ENCODE assay signal across 15 cellular contexts in the genomic region with DNA sequence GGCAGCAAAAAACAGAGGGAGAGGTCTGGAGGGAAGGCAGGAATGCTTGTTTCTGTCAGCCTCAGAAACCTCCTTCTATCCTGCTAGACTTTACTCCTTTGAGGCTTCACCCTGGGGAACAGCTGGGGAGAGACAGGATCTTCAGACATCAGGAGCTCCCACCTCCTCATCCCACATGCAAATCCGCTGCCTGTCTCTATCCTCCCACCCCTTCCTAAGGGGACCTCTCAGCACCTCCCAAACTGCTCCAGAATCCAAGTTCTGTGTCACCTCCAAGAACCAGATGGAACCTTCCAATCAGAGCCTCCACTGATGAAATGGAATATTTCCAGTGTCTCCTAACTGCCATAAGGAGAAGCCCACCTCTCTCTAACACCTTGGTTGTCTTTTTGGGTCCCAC. TPM values are rescaled to one million over a fixed set of nuclear protein-coding genes. Genes with fewer than 3 reads are reported as not detected.
DNase-seq lines count a peak whose midpoint lies in the region; TF ChIP-seq lines count a peak whose summit lies in the region.
"Had no signal": no experiment of that assay in that cellular context is flagged by ENCODE, and none has a peak within 500 bp of the region (broad histone marks: within the 10 kb centered on the region; RNA-seq: fewer than 3 reads in every experiment).

No MANE protein-coding gene starts in this region.

- POLR2A ChIA-PET in activated CD4-positive, alpha-beta memory T cell treated with anti-CD3 and anti-CD28 coated beads for 36 hours (lab: Charles Lee): no interaction called here

- peaks cover 17% of the 10 kb centered on the region for H3K4me1 ChIP-seq in osteoblast (ENCODE audit: insufficient read depth, low read length)
- H3K4me1 ChIP-seq: Peyer's patch had no signal

- H3K79me2 ChIP-seq in osteoblast (ENCODE audit: insufficient read depth, low read length): no peaks in the 10 kb centered on the region

- BruUV-seq in Calu3 (replicated peaks; lab: Mats Ljungman, UMichigan): no TSS peak

- H3K27ac ChIP-seq in osteoblast (ENCODE audit: low read depth, low read length): peak overlapping the region; percentile 56
- H3K27ac ChIP-seq: KMS-11, Peyer's patch had no signal

- H3K4me3 ChIP-seq in osteoblast (ENCODE audit: insufficient read depth, low read length): no peak overlapping the region
- H3K4me3 ChIP-seq: Peyer's patch had no signal

- no peaks in the 10 kb centered on the region for H3K27me3 Mint-ChIP-seq in Calu3 (ENCODE audit: unreplicated experiment)
- H3K27me3 Mint-ChIP-seq in HFFc6 (ENCODE audit: insufficient read depth): peaks cover 5% of the 10 kb centered on the region
- no peaks in the 10 kb centered on the region for H3K27me3 Mint-ChIP-seq in chondrocyte (ENCODE audit: low read depth)
- peaks cover 14% of the 10 kb centered on the region for H3K27me3 Mint-ChIP-seq in nephron progenitor cell (ENCODE audit: low read depth, poor library complexity)
- H3K27me3 Mint-ChIP-seq in activated CD4-positive, alpha-beta memory T cell treated with anti-CD3 and anti-CD28 coated beads for 36 hours: peaks cover 6% of the 10 kb centered on the region

- no peaks in the 10 kb centered on the region for H3K36me3 ChIP-seq in osteoblast (ENCODE audit: insufficient read depth, low read length)
- H3K36me3 ChIP-seq: Peyer's patch had no signal

- H3K27ac Mint-ChIP-seq in Calu3 (ENCODE audit: unreplicated experiment) (peak overlapping the region; percentile 9), HFFc6 (peak overlapping the region; percentile 83), chondrocyte (ENCODE audit: unreplicated experiment) (peak overlapping the region; percentile 42), nephron progenitor cell (no peak overlapping the region)
- no peak overlapping the region for H3K27ac Mint-ChIP-seq in activated CD4-positive, alpha-beta memory T cell treated with anti-CD3 and anti-CD28 coated beads for 36 hours

- H3K4me2 ChIP-seq in osteoblast (ENCODE audit: insufficient read depth, low read length): no peak overlapping the region
- H3K4me2 ChIP-seq: KMS-11 had no signal

- H3K4me1 Mint-ChIP-seq in Calu3 (ENCODE audit: low read depth, unreplicated experiment): peaks cover 12% of the 10 kb centered on the region
- peaks cover 35% of the 10 kb centered on the region for H3K4me1 Mint-ChIP-seq in HFFc6 (ENCODE audit: low read depth)
- peaks cover 22% of the 10 kb centered on the region for H3K4me1 Mint-ChIP-seq in chondrocyte (ENCODE audit: low read depth)
- H3K4me1 Mint-ChIP-seq in nephron progenitor cell: peaks cover 12% of the 10 kb centered on the region
- H3K4me1 Mint-ChIP-seq in activated CD4-positive, alpha-beta memory T cell treated with anti-CD3 and anti-CD28 coated beads for 36 hours (ENCODE audit: low read depth): peaks cover 18% of the 10 kb centered on the region

- CTCF ChIA-PET in Calu3 (lab: Charles Lee): no interaction called here
- CTCF ChIA-PET in activated CD4-positive, alpha-beta memory T cell treated with anti-CD3 and anti-CD28 coated beads for 36 hours (lab: Charles Lee): no interaction called here

- intact Hi-C loops in Calu3 (cut with micrococcal nuclease; ENCODE audit: unreplicated experiment): no loop called here
- intact Hi-C loops in activated CD4-positive, alpha-beta memory T cell treated with anti-CD3 and anti-CD28 coated beads for 36 hours (cut with micrococcal nuclease): no loop called here

- no peaks in the 10 kb centered on the region for H3K9me3 ChIP-seq in osteoblast (ENCODE audit: low read depth, low read length)
- H3K9me3 ChIP-seq: Caco-2, Peyer's patch had no signal

- no peak for TF ChIP-seq CTCF in Calu3 (IDR thresholded peaks at IDR 0.05; ENCODE audit: unreplicated experiment)
- no peak for TF ChIP-seq CTCF in HFFc6 (IDR thresholded peaks at IDR 0.05)
- no peak for TF ChIP-seq CTCF in chondrocyte (IDR thresholded peaks at IDR 0.05)
- no peak for TF ChIP-seq CTCF in osteoblast (IDR thresholded peaks at IDR 0.05; ENCODE audit: extremely low read depth, low read depth, low read length)
- no peak for TF ChIP-seq CTCF in nephron progenitor cell (IDR thresholded peaks at IDR 0.05)

- no peaks in the 10 kb centered on the region for H3K27me3 ChIP-seq in osteoblast (ENCODE audit: insufficient read depth, low read length)

- DNase-seq in Calu3 (no peak), HFFc6 (no peak), chondrocyte (ENCODE audit: low spot score) (no peak), osteoblast (ENCODE audit: insufficient read length, low spot score, missing footprints) (peak; percentile 74), nephron progenitor cell (no peak), hepatic stellate cell (ENCODE audit: low spot score) (no peak)
- no peak for DNase-seq in activated CD4-positive, alpha-beta memory T cell treated with anti-CD3 and anti-CD28 coated beads for 36 hours
- DNase-seq: ACHN, Caco-2, NCI-H1092, NCI-H510A treated with DMSO at 0.1 percent for 48 hours, Peyer's patch, SHP77 had no signal

- H3K36me3 Mint-ChIP-seq in Calu3 (ENCODE audit: insufficient read depth, unreplicated experiment) (peaks cover 68% of the 10 kb centered on the region), HFFc6 (ENCODE audit: low read depth) (no peaks in the 10 kb centered on the region; the same call in 1 of the 2 replicates), chondrocyte (ENCODE audit: low read depth) (peaks cover 8% of the 10 kb centered on the region), nephron progenitor cell (ENCODE audit: low read depth) (no peaks in the 10 kb centered on the region)
- H3K36me3 Mint-ChIP-seq in activated CD4-positive, alpha-beta memory T cell treated with anti-CD3 and anti-CD28 coated beads for 36 hours: no peaks in the 10 kb centered on the region

- H2AFZ ChIP-seq in osteoblast (ENCODE audit: low read length): peak overlapping the region; percentile 23

- H3K4me3 Mint-ChIP-seq in Calu3 (ENCODE audit: low read depth, unreplicated experiment) (no peak overlapping the region), HFFc6 (no peak overlapping the region), chondrocyte (ENCODE audit: unreplicated experiment) (no peak overlapping the region), nephron progenitor cell (no peak overlapping the region)
- H3K4me3 Mint-ChIP-seq in activated CD4-positive, alpha-beta memory T cell treated with anti-CD3 and anti-CD28 coated beads for 36 hours: no peak overlapping the region

- no peaks in the 10 kb centered on the region for H3K9me3 Mint-ChIP-seq in Calu3 (ENCODE audit: low read depth, unreplicated experiment)
- H3K9me3 Mint-ChIP-seq in HFFc6: no peaks in the 10 kb centered on the region
- H3K9me3 Mint-ChIP-seq in chondrocyte (ENCODE audit: low read depth): no peaks in the 10 kb centered on the region
- no peaks in the 10 kb centered on the region for H3K9me3 Mint-ChIP-seq in nephron progenitor cell
- no peaks in the 10 kb centered on the region for H3K9me3 Mint-ChIP-seq in activated CD4-positive, alpha-beta memory T cell treated with anti-CD3 and anti-CD28 coated beads for 36 hours

- H4K20me1 ChIP-seq in osteoblast (ENCODE audit: insufficient read depth, low read length): no peaks in the 10 kb centered on the region

RNA-seq across cellular contexts. Expression of a gene that starts 9.7 kb away (rescaled TPM):
- total RNA-seq in Calu3 (2022): 56.4 and 57.7 TPM in 2 replicates
- 100 to 1,000 TPM in 1 of 6 experiments, 10 to 100 TPM in 5; 80.2 to 108 (median 87.8) TPM for total RNA-seq in HFFc6 (2021; fragmentation: NEBNext Ultra II Directional; extraction: Animal tissue kit (Norgen Biotek cat#: 25700))
- total RNA-seq in chondrocyte: 29.6 to 38.0 TPM (median 32.5 TPM) in 3 replicates
- 47.4 and 52.5 TPM in 2 replicates for total RNA-seq in osteoblast
- 10 to 100 TPM; 27.2 to 27.4 TPM for total RNA-seq in activated CD4-positive, alpha-beta memory T cell treated with anti-CD3 and anti-CD28 coated beads for 36 hours

RNA-seq across cellular contexts. Expression of a gene that starts 24.8 kb away (rescaled TPM):
- total RNA-seq in Calu3 (2022) (98.4 and 135 TPM in 2 replicates), chondrocyte (67.2 to 111 TPM (median 110 TPM) in 3 replicates), osteoblast (6.9 and 8.5 TPM in 2 replicates)
- 10 to 100 TPM; 10.2 to 24.7 (median 22.2) TPM for total RNA-seq in HFFc6 (2021; fragmentation: NEBNext Ultra II Directional; extraction: Animal tissue kit (Norgen Biotek cat#: 25700))
- 1 to 10 TPM; 8.1 to 9.2 TPM for total RNA-seq in activated CD4-positive, alpha-beta memory T cell treated with anti-CD3 and anti-CD28 coated beads for 36 hours

RNA-seq across cellular contexts. Expression of a gene that starts 26.3 kb away (rescaled TPM):
- 22.5 and 25.8 TPM in 2 replicates for total RNA-seq in Calu3 (2022)
- 10 to 100 TPM; 13.7 to 25.8 (median 15.1) TPM for total RNA-seq in HFFc6 (2021; fragmentation: NEBNext Ultra II Directional; extraction: Animal tissue kit (Norgen Biotek cat#: 25700))
- 7.3 to 10.4 TPM (median 9.6 TPM) in 3 replicates for total RNA-seq in chondrocyte
- 10.5 and 10.6 TPM in 2 replicates for total RNA-seq in osteoblast
- 10 to 100 TPM; 11.1 to 12.6 TPM for total RNA-seq in activated CD4-positive, alpha-beta memory T cell treated with anti-CD3 and anti-CD28 coated beads for 36 hours

RNA-seq across cellular contexts. Expression of a gene that starts 39.6 kb away (rescaled TPM):
- 3.3 and 4.5 TPM in 2 replicates for total RNA-seq in Calu3 (2022)
- total RNA-seq in HFFc6 (2021; fragmentation: NEBNext Ultra II Directional; extraction: Animal tissue kit (Norgen Biotek cat#: 25700)): not detected
- 0.22 TPM in 1 of 3 replicates, not detected in the others for total RNA-seq in chondrocyte
- total RNA-seq in osteoblast: 0.29 and 0.72 TPM in 2 replicates
- not detected for total RNA-seq in activated CD4-positive, alpha-beta memory T cell treated with anti-CD3 and anti-CD28 coated beads for 36 hours
- total RNA-seq: HepG2, Peyer's patch had no signal

RNA-seq across cellular contexts. Expression of a gene that starts 43.6 kb away (rescaled TPM):
- 55.7 and 58.9 TPM in 2 replicates for total RNA-seq in Calu3 (2022)
- total RNA-seq in HFFc6 (2021; fragmentation: NEBNext Ultra II Directional; extraction: Animal tissue kit (Norgen Biotek cat#: 25700)): 100 to 1,000 TPM; 106 to 129 (median 117) TPM
- 72.4 to 93.1 TPM (median 77.9 TPM) in 3 replicates for total RNA-seq in chondrocyte
- total RNA-seq in osteoblast: 88.4 and 96.3 TPM in 2 replicates
- total RNA-seq in activated CD4-positive, alpha-beta memory T cell treated with anti-CD3 and anti-CD28 coated beads for 36 hours: 10 to 100 TPM; 59.4 to 59.7 TPM

Comparison
In these comparisons a context has a peak if more than half of its experiments do, and no peak if none do; other contexts are left out.
1. H3K27ac Mint-ChIP-seq: peak in Calu3 (single experiment), HFFc6 (single experiment) and chondrocyte (single experiment); none in nephron progenitor cell (single experiment) and activated CD4-positive, alpha-beta memory T cell treated with anti-CD3 and anti-CD28 coated beads for 36 hours (single experiment).